In the genomic region with DNA sequence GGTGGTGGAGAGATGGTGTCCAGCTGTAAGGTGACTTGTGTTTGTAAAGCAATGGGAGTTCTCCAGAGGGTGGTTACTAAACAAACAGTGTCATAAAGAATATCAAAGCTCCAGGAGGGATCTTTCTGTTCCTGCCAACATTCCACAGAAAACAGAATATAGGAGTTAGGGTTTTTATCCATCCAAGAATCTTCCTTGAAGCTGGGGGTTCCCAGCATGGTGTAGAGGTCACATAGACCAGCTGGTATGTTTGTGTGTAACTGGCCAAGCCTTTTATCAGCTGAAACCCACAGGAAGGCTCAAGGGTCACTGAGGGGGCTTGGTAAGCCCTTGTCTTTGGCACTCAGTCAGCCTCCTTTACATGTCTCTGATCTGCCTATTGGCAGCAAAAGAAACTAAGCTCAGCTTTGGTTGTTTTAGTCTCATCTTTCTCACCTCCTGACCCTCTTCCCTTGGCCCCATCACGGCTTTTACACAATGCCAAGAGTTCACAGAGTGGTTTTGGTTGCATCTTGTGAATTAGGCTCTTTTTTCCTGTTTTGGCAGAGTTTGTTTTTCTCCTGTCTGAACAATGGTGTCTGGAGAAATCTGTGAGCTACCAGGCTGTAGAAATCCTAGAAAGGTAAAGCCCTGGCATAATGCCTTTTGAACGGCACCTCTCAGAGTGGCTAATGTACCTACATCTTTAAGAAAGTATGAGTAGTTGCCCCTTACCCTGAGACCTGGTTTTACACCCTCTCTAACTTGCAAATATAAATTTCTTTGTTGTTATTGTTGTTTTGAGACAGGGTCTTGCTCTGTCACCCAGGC, we compare ENCODE assay signal across 25 cellular contexts. TPM values are rescaled to one million over a fixed set of nuclear protein-coding genes. Genes with fewer than 3 reads are reported as not detected.
A peak's percentile ranks its signal among the peaks of the same experiment; 100 is the strongest.
DNase-seq lines count a peak whose midpoint lies in the region; ATAC-seq and TF ChIP-seq lines count a peak whose summit lies in the region.
"Had no signal": no experiment of that assay in that cellular context is flagged by ENCODE, and none has a peak within 500 bp of the region (broad histone marks: within the 10 kb centered on the region; RNA-seq: fewer than 3 reads in every experiment).

No MANE protein-coding gene starts in this region.

- H3K27me3 ChIP-seq in stomach = no peaks in the 10 kb centered on the region
- H3K27me3 ChIP-seq: tibial nerve had no signal

- H3K4me3 ChIP-seq in astrocyte of the spinal cord (ENCODE audit: low read depth, low read length) (no peak overlapping the region), stomach (no peak overlapping the region)
- H3K4me3 ChIP-seq: tibial nerve had no signal

- H3K27ac Mint-ChIP-seq in activated CD4-positive, alpha-beta memory T cell treated with anti-CD3 and anti-CD28 coated beads for 36 hours = peak overlapping the region; percentile 38
- H3K27ac Mint-ChIP-seq in activated CD4-positive, alpha-beta memory T cell treated with anti-CD3 and anti-CD28 coated beads, Interleukin-2, amount 10 ng/mL, durations not matched to agents 7 days and 5 days = no peak overlapping the region
- H3K27ac Mint-ChIP-seq: activated CD8-positive, alpha-beta T cell treated with anti-CD3 and anti-CD28 coated beads, Interleukin-2, amount 10 ng/mL, durations not matched to agents 7 days and 5 days; activated T-helper 1 cell treated with anti-CD3 and anti-CD28 coated beads, Interleukin-12 subunit alpha, Interleukin-12 subunit beta, Interleukin-2, Interleukin-4 antibody, amounts not matched to agents 30 ng/mL and 10 ng/mL and 1 ng/mL, durations not matched to agents 14 hours and 24 hours and 36 hours; T-helper 1 cell treated with Interleukin-12 subunit alpha and Interleukin-12 subunit beta and Interleukin-4 antibody, amounts not matched to agents 30 μg/mL and 1 μg/mL, for 36 hours; WTC11 had no signal

- no peaks in the 10 kb centered on the region for H3K9me3 ChIP-seq in stomach
- H3K9me3 ChIP-seq: tibial nerve had no signal

- CTCF ChIA-PET in activated CD4-positive, alpha-beta memory T cell treated with anti-CD3 and anti-CD28 coated beads for 36 hours (lab: Charles Lee) = interaction anchor here (1.2 to 3.6 kb wide), 4 partner anchors 17 to 40 kb away, joined by 4 to 14 read pairs (median 6); a partner anchor contains a TSS
- CTCF ChIA-PET in activated CD4-positive, alpha-beta memory T cell treated with anti-CD3 and anti-CD28 coated beads, Interleukin-2, amount 10 ng/mL, durations not matched to agents 7 days and 5 days (lab: Charles Lee) = interaction anchor here (1.1 kb wide), 1 partner anchor 21 kb away, joined by 4 read pairs; a partner anchor contains a TSS

- no peak for TF ChIP-seq EP300 in stomach (IDR thresholded peaks at IDR 0.05)

- in situ Hi-C loops in astrocyte of the spinal cord (cut with HindIII; ENCODE audit: low sequenced_read_pairs) = no loop called here

- H3K9me3 Mint-ChIP-seq in activated CD4-positive, alpha-beta memory T cell treated with anti-CD3 and anti-CD28 coated beads for 36 hours = no peaks in the 10 kb centered on the region
- no peaks in the 10 kb centered on the region for H3K9me3 Mint-ChIP-seq in activated CD4-positive, alpha-beta memory T cell treated with anti-CD3 and anti-CD28 coated beads, Interleukin-2, amount 10 ng/mL, durations not matched to agents 7 days and 5 days
- H3K9me3 Mint-ChIP-seq: activated T-helper 1 cell treated with anti-CD3 and anti-CD28 coated beads, Interleukin-12 subunit alpha, Interleukin-12 subunit beta, Interleukin-2, Interleukin-4 antibody, amounts not matched to agents 30 ng/mL and 10 ng/mL and 1 ng/mL, durations not matched to agents 14 hours and 24 hours and 36 hours; central memory CD8-positive, alpha-beta T cell; T-helper 1 cell treated with Interleukin-12 subunit alpha and Interleukin-12 subunit beta and Interleukin-4 antibody, amounts not matched to agents 30 μg/mL and 1 μg/mL, for 36 hours had no signal

- POLR2A ChIA-PET in activated CD4-positive, alpha-beta memory T cell treated with anti-CD3 and anti-CD28 coated beads for 36 hours (lab: Charles Lee) = no interaction called here
- POLR2A ChIA-PET in activated CD4-positive, alpha-beta memory T cell treated with anti-CD3 and anti-CD28 coated beads, Interleukin-2, amount 10 ng/mL, durations not matched to agents 7 days and 5 days (lab: Charles Lee) = interaction anchor here (1.8 kb wide), 1 partner anchor 30 kb away, joined by 7 read pairs; a partner anchor contains a TSS

- peaks cover 13 to 55% (median 32%) of the 10 kb centered on the region in 4 donors for H3K4me1 ChIP-seq in stomach

- no peak for DNase-seq in activated CD4-positive, alpha-beta memory T cell treated with anti-CD3 and anti-CD28 coated beads for 36 hours
- DNase-seq in activated CD4-positive, alpha-beta memory T cell treated with anti-CD3 and anti-CD28 coated beads, Interleukin-2, amount 10 ng/mL, durations not matched to agents 7 days and 5 days = no peak
- DNase-seq in astrocyte of the spinal cord (ENCODE audit: low read depth, low spot score) (peak; percentile 89), left colon (no peak), stomach (no peak), NCI-H748 treated with DMSO at 0.1 percent for 48 hours (lab: John Stamatoyannopoulos, UW) (no peak), erythroblast (lab: John Stamatoyannopoulos, UW) (no peak), activated gamma-delta T cell treated with Interleukin-2 at 50 U/mL for 16 hours (no peak)
- DNase-seq: ACHN; activated CD8-positive, alpha-beta T cell treated with anti-CD3 and anti-CD28 coated beads, Interleukin-2, amount 10 ng/mL, durations not matched to agents 7 days and 5 days; DMS153; effector CD8-positive, alpha-beta T cell; hypothalamus; kidney glomerular epithelial cell; mesendoderm; NCI-H1694; NCI-H446 treated with DMSO at 0.1 percent for 48 hours; retina; Right ventricle myocardium superior; stimulated activated naive CD4-positive, alpha-beta T cell had no signal

- TF ChIP-seq POLR2A in stomach (IDR thresholded peaks at IDR 0.05) = no peak
- TF ChIP-seq POLR2A in erythroblast (IDR thresholded peaks at IDR 0.05; ENCODE audit: low read length) = no peak

- peak; percentile 18 for ATAC-seq in left colon
- ATAC-seq: activated CD8-positive, alpha-beta T cell treated with anti-CD3 and anti-CD28 coated beads, Interleukin-2, amount 10 ng/mL, durations not matched to agents 7 days and 5 days; WTC11 had no signal

- H3K36me3 ChIP-seq in stomach = no peaks in the 10 kb centered on the region
- H3K36me3 ChIP-seq: tibial nerve had no signal

- H3K27ac ChIP-seq in stomach = peak overlapping the region; percentile 79 to 91 (median 82)
- H3K27ac ChIP-seq: tibial nerve had no signal

- intact Hi-C loops in activated CD4-positive, alpha-beta memory T cell treated with anti-CD3 and anti-CD28 coated beads for 36 hours (cut with micrococcal nuclease) = no loop called here
- intact Hi-C loops in left colon (cut with DNase I, micrococcal nuclease) (no loop called here), stomach (cut with DNase I; ENCODE audit: low total_unique reads) (no loop called here)

- H3K4me3 Mint-ChIP-seq in activated CD4-positive, alpha-beta memory T cell treated with anti-CD3 and anti-CD28 coated beads for 36 hours = no peak overlapping the region
- no peak overlapping the region for H3K4me3 Mint-ChIP-seq in activated CD4-positive, alpha-beta memory T cell treated with anti-CD3 and anti-CD28 coated beads, Interleukin-2, amount 10 ng/mL, durations not matched to agents 7 days and 5 days
- H3K4me3 Mint-ChIP-seq: activated CD8-positive, alpha-beta T cell treated with anti-CD3 and anti-CD28 coated beads, Interleukin-2, amount 10 ng/mL, durations not matched to agents 7 days and 5 days; activated T-helper 1 cell treated with anti-CD3 and anti-CD28 coated beads, Interleukin-12 subunit alpha, Interleukin-12 subunit beta, Interleukin-2, Interleukin-4 antibody, amounts not matched to agents 30 ng/mL and 10 ng/mL and 1 ng/mL, durations not matched to agents 14 hours and 24 hours and 36 hours; central memory CD8-positive, alpha-beta T cell; T-helper 1 cell treated with Interleukin-12 subunit alpha and Interleukin-12 subunit beta and Interleukin-4 antibody, amounts not matched to agents 30 μg/mL and 1 μg/mL, for 36 hours; WTC11 had no signal

- H3K36me3 Mint-ChIP-seq in activated CD4-positive, alpha-beta memory T cell treated with anti-CD3 and anti-CD28 coated beads for 36 hours = no peaks in the 10 kb centered on the region
- peaks cover 2% of the 10 kb centered on the region for H3K36me3 Mint-ChIP-seq in activated CD4-positive, alpha-beta memory T cell treated with anti-CD3 and anti-CD28 coated beads, Interleukin-2, amount 10 ng/mL, durations not matched to agents 7 days and 5 days (ENCODE audit: low read depth)

- WGBS in stomach, 5 donors = 24 to 45% (median 30%) methylated on average over 2 of the region's 2 CpGs

- H3K4me1 Mint-ChIP-seq in activated CD4-positive, alpha-beta memory T cell treated with anti-CD3 and anti-CD28 coated beads for 36 hours (ENCODE audit: low read depth) = peaks cover 7% of the 10 kb centered on the region
- peaks cover 6% of the 10 kb centered on the region for H3K4me1 Mint-ChIP-seq in activated CD4-positive, alpha-beta memory T cell treated with anti-CD3 and anti-CD28 coated beads, Interleukin-2, amount 10 ng/mL, durations not matched to agents 7 days and 5 days
- H3K4me1 Mint-ChIP-seq: WTC11 had no signal

- no peak for TF ChIP-seq CTCF in astrocyte of the spinal cord (IDR thresholded peaks at IDR 0.05; ENCODE audit: low read depth, low read length)
- no peak for TF ChIP-seq CTCF in stomach (IDR thresholded peaks at IDR 0.05)

- no peaks in the 10 kb centered on the region for H3K27me3 Mint-ChIP-seq in activated CD4-positive, alpha-beta memory T cell treated with anti-CD3 and anti-CD28 coated beads for 36 hours
- peaks cover 10% of the 10 kb centered on the region for H3K27me3 Mint-ChIP-seq in activated CD4-positive, alpha-beta memory T cell treated with anti-CD3 and anti-CD28 coated beads, Interleukin-2, amount 10 ng/mL, durations not matched to agents 7 days and 5 days
- H3K27me3 Mint-ChIP-seq: central memory CD8-positive, alpha-beta T cell had no signal

RNA-seq across cellular contexts. Expression of a gene that starts 4.6 kb away (rescaled TPM):
- not detected for total RNA-seq in activated CD4-positive, alpha-beta memory T cell treated with anti-CD3 and anti-CD28 coated beads for 36 hours
- total RNA-seq in activated CD4-positive, alpha-beta memory T cell treated with anti-CD3 and anti-CD28 coated beads, Interleukin-2, amount 10 ng/mL, durations not matched to agents 7 days and 5 days = not detected
- 1 to 10 TPM; 1.2 to 2.4 TPM for total RNA-seq in left colon
- 1 to 10 TPM in 2 of 5 donors, under 1 TPM in 1, not detected in 2; 0.29 to 2.2 (median 1.3) TPM for total RNA-seq in stomach
- polyA plus RNA-seq in stomach = 1 to 10 TPM; 1.3 to 2.4 (median 1.3) TPM
- total RNA-seq: activated CD8-positive, alpha-beta T cell treated with anti-CD3 and anti-CD28 coated beads, Interleukin-2, amount 10 ng/mL, durations not matched to agents 7 days and 5 days; activated T-helper 1 cell treated with anti-CD3 and anti-CD28 coated beads, Interleukin-12 subunit alpha, Interleukin-12 subunit beta, Interleukin-2, Interleukin-4 antibody, amounts not matched to agents 30 ng/mL and 10 ng/mL and 1 ng/mL, durations not matched to agents 14 hours and 24 hours and 36 hours; Right ventricle myocardium superior; WTC11 had no signal

RNA-seq across cellular contexts. Expression of a gene that starts 4.8 kb away (rescaled TPM):
- 10 to 100 TPM; 31.8 to 36.6 TPM for total RNA-seq in activated CD4-positive, alpha-beta memory T cell treated with anti-CD3 and anti-CD28 coated beads for 36 hours
- 10 to 100 TPM; 35.1 to 37.0 TPM for total RNA-seq in activated CD4-positive, alpha-beta memory T cell treated with anti-CD3 and anti-CD28 coated beads, Interleukin-2, amount 10 ng/mL, durations not matched to agents 7 days and 5 days
- total RNA-seq in left colon = 100 to 1,000 TPM; 142 to 167 TPM
- 100 to 1,000 TPM in 3 of 5 donors, 10 to 100 TPM in 2; 22.2 to 166 (median 121) TPM for total RNA-seq in stomach
- polyA plus RNA-seq in stomach = 100 to 1,000 TPM; 201 to 268 (median 201) TPM

RNA-seq across cellular contexts. Expression of a gene that starts 20.8 kb away (rescaled TPM):
- total RNA-seq in activated CD4-positive, alpha-beta memory T cell treated with anti-CD3 and anti-CD28 coated beads for 36 hours = 10 to 100 TPM; 72.7 to 77.4 TPM
- 10 to 100 TPM; 95.6 to 96.8 TPM for total RNA-seq in activated CD4-positive, alpha-beta memory T cell treated with anti-CD3 and anti-CD28 coated beads, Interleukin-2, amount 10 ng/mL, durations not matched to agents 7 days and 5 days
- total RNA-seq in left colon (100 to 1,000 TPM; 128 to 150 TPM), stomach (100 to 1,000 TPM in 3 of 5 donors, 10 to 100 TPM in 2; 53.1 to 192 (median 124) TPM)
- polyA plus RNA-seq in stomach = 10 to 100 TPM; 40.3 to 86.1 (median 65.2) TPM

RNA-seq across cellular contexts. Expression of a gene that starts 22.9 kb away (rescaled TPM):
- total RNA-seq in activated CD4-positive, alpha-beta memory T cell treated with anti-CD3 and anti-CD28 coated beads for 36 hours = under 1 TPM; 0.10 to 0.15 TPM
- total RNA-seq in activated CD4-positive, alpha-beta memory T cell treated with anti-CD3 and anti-CD28 coated beads, Interleukin-2, amount 10 ng/mL, durations not matched to agents 7 days and 5 days = under 1 TPM; 0.18 to 0.20 TPM
- total RNA-seq in left colon (10 to 100 TPM; 32.7 to 41.2 TPM), stomach (10 to 100 TPM in 2 of 5 donors, 1 to 10 TPM in 3; 1.1 to 30.4 (median 4.9) TPM)
- polyA plus RNA-seq in stomach = 1 to 10 TPM; 1.1 to 1.7 (median 1.3) TPM
- total RNA-seq: Right ventricle myocardium superior had no signal

RNA-seq across cellular contexts. Expression of a gene that starts 29.9 kb away (rescaled TPM):
- total RNA-seq in activated CD4-positive, alpha-beta memory T cell treated with anti-CD3 and anti-CD28 coated beads for 36 hours = 100 to 1,000 TPM; 111 to 116 TPM
- 100 to 1,000 TPM; 101 to 104 TPM for total RNA-seq in activated CD4-positive, alpha-beta memory T cell treated with anti-CD3 and anti-CD28 coated beads, Interleukin-2, amount 10 ng/mL, durations not matched to agents 7 days and 5 days
- total RNA-seq in left colon = 100 to 1,000 TPM in 1 of 2 donors, 10 to 100 TPM in 1; 89.7 to 104 TPM
- total RNA-seq in stomach = 10 to 100 TPM; 26.4 to 74.4 (median 70.0) TPM
- polyA plus RNA-seq in stomach = 10 to 100 TPM; 27.1 to 75.8 (median 61.5) TPM
